ENCODE assay signal across 1 cellular context in the genomic region with DNA sequence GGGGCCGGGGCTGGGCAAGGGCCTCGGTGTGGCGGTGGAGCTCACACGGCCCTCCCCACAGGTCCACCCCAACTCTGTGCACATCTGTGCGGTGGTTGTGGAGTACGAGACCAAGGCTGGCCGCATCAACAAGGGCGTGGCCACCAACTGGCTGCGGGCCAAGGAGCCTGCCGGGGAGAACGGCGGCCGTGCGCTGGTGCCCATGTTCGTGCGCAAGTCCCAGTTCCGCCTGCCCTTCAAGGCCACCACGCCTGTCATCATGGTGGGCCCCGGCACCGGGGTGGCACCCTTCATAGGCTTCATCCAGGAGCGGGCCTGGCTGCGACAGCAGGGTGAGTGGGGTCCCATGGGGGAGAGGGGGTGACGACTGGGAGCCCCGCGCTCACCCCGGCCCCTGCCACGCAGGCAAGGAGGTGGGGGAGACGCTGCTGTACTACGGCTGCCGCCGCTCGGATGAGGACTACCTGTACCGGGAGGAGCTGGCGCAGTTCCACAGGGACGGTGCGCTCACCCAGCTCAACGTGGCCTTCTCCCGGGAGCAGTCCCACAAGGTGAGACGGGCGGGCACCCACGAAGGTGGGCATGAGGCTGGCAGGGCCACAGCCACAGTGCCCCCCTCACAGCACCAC.
TF ChIP-seq lines count a peak whose summit lies in the region.

No MANE protein-coding gene starts in this region.

TF ChIP-seq in IMR-90, 13 proteins besides CTCF, POLR2A, EP300 and RAD21:
- TF ChIP-seq CEBPB (IDR thresholded peaks at IDR 0.05; ENCODE audit: low read depth, low read length), result no peak
- TF ChIP-seq CHD1 (IDR thresholded peaks at IDR 0.05; ENCODE audit: low read depth, low read length), result no peak
- TF ChIP-seq BHLHE40 (IDR thresholded peaks at IDR 0.05; ENCODE audit: low read depth, low read length), result no peak
- TF ChIP-seq MAFK (IDR thresholded peaks at IDR 0.05; ENCODE audit: low read depth, low read length), result no peak
